In genomic region chr5:71455427-71456361, GRCh38 we compare ENCODE assay signal across 1 cellular context.
TF ChIP-seq lines count a peak whose summit lies in the region.

Gene BDP1 (plus strand): TSS chr5:71455651. CDS start chr5:71455878, 227 bp downstream.

TF ChIP-seq in HepG2, 621 proteins besides CTCF, POLR2A, EP300 and RAD21 (continued from another document and continues in another):
- TF ChIP-seq ADNP (CRISPR knock-in tag; IDR thresholded peaks at IDR 0.05) (no peak), ZNF276 (CRISPR knock-in tag; IDR thresholded peaks at IDR 0.05; ENCODE audit: low read depth) (peak; percentile 81), MAX (IDR thresholded peaks at IDR 0.05) (peak; percentile 74), ETV6 (CRISPR knock-in tag; conservative IDR thresholded peaks at IDR 0.05) (0 out of 2 replicates have a peak, but pooled peaks have one; percentile 40), ZNF530 (CRISPR knock-in tag; IDR thresholded peaks at IDR 0.05; ENCODE audit: low read depth) (no peak), NKX3-1 (CRISPR knock-in tag; IDR thresholded peaks at IDR 0.05) (no peak), SP1 (IDR thresholded peaks at IDR 0.05) (no peak), SP1 (CRISPR knock-in tag; IDR thresholded peaks at IDR 0.05) (peak; percentile 67), ZNF768 (CRISPR knock-in tag; IDR thresholded peaks at IDR 0.05) (0 out of 2 replicates have a peak, but pooled peaks have one; percentile 54), ZNF614 (CRISPR knock-in tag; IDR thresholded peaks at IDR 0.05; ENCODE audit: borderline replicate concordance) (peak; percentile 18; the same call in 1 of the 2 replicates), TEF (CRISPR knock-in tag; IDR thresholded peaks at IDR 0.05) (no peak), NR3C1 (CRISPR knock-in tag; IDR thresholded peaks at IDR 0.05) (no peak), ZBTB49 (CRISPR knock-in tag; IDR thresholded peaks at IDR 0.05; ENCODE audit: borderline replicate concordance) (no peak), ZZZ3 (CRISPR knock-in tag; IDR thresholded peaks at IDR 0.05; ENCODE audit: borderline replicate concordance) (peak; percentile 52; the same call in 1 of the 2 replicates), ZBTB37 (CRISPR knock-in tag; IDR thresholded peaks at IDR 0.05) (no peak), ZNF205 (CRISPR knock-in tag; IDR thresholded peaks at IDR 0.05) (0 out of 2 replicates have a peak, but pooled peaks have one; percentile 45), RERE (CRISPR knock-in tag; IDR thresholded peaks at IDR 0.05; ENCODE audit: low read depth) (0 out of 2 replicates have a peak, but pooled peaks have one; percentile 24), BCL6 (CRISPR knock-in tag; IDR thresholded peaks at IDR 0.05) (no peak), ZNF362 (CRISPR knock-in tag; IDR thresholded peaks at IDR 0.05; ENCODE audit: borderline replicate concordance) (peak; percentile 46; the same call in 1 of the 2 replicates), KMT2A (CRISPR knock-in tag; IDR thresholded peaks at IDR 0.05) (peak; percentile 85), U2AF1 (optimal IDR thresholded peaks at IDR 0.05; ENCODE audit: low read depth, low read length) (no peak), ZNF280D (CRISPR knock-in tag; IDR thresholded peaks at IDR 0.05) (peak; percentile 63; the same call in 1 of the 2 replicates), SMC3 (IDR thresholded peaks at IDR 0.05; ENCODE audit: low read length) (no peak; the same call in 1 of the 2 replicates), ZNF335 (CRISPR knock-in tag; IDR thresholded peaks at IDR 0.05) (peak; percentile 36; the same call in 1 of the 2 replicates), CENPX (CRISPR knock-in tag; IDR thresholded peaks at IDR 0.05) (no peak), ZNF329 (CRISPR knock-in tag; IDR thresholded peaks at IDR 0.05; ENCODE audit: low read depth) (no peak), GMEB2 (CRISPR knock-in tag; IDR thresholded peaks at IDR 0.05; ENCODE audit: low read depth) (peak; percentile 92), ZNF225 (CRISPR knock-in tag; IDR thresholded peaks at IDR 0.05) (0 out of 2 replicates have a peak, but pooled peaks have one; percentile 36), RFXANK (CRISPR knock-in tag; IDR thresholded peaks at IDR 0.05) (no peak), ZNF331 (CRISPR knock-in tag; IDR thresholded peaks at IDR 0.05) (peak; percentile 34; the same call in 1 of the 2 replicates), TAF15 (IDR thresholded peaks at IDR 0.05; ENCODE audit: low read depth, low read length, poor library complexity, severe bottlenecking) (peak; percentile 77), ZNF260 (CRISPR knock-in tag; IDR thresholded peaks at IDR 0.05; ENCODE audit: borderline replicate concordance, low read depth) (no peak), FOXK1 (CRISPR knock-in tag; IDR thresholded peaks at IDR 0.05; ENCODE audit: borderline replicate concordance, low read depth) (peak; percentile 92; the same call in 1 of the 2 replicates), MED1 (CRISPR knock-in tag; IDR thresholded peaks at IDR 0.05) (peak; percentile 64), SNAI1 (CRISPR knock-in tag; IDR thresholded peaks at IDR 0.05; ENCODE audit: borderline replicate concordance) (no peak), NFKBIZ (CRISPR knock-in tag; IDR thresholded peaks at IDR 0.05) (0 out of 2 replicates have a peak, but pooled peaks have one; percentile 32), PCBP1 (IDR thresholded peaks at IDR 0.05; ENCODE audit: borderline replicate concordance, low read depth, low read length) (no peak), RFXAP (CRISPR knock-in tag; IDR thresholded peaks at IDR 0.05; ENCODE audit: borderline replicate concordance) (no peak; the same call in 1 of the 2 replicates), YY1 (IDR thresholded peaks at IDR 0.05; ENCODE audit: insufficient read depth, insufficient replicate concordance, low read depth, low read length) (peak; percentile 93), ARNTL (CRISPR knock-in tag; IDR thresholded peaks at IDR 0.05) (no peak), THAP7 (CRISPR knock-in tag; IDR thresholded peaks at IDR 0.05) (peak; percentile 100)
